Comparison of ENCODE assay signal across 15 cellular contexts in genomic region chr13:35039012-35039411, GRCh38.
DNase-seq lines count a peak whose midpoint lies in the region; ATAC-seq and TF ChIP-seq lines count a peak whose summit lies in the region.
"Had no signal": no experiment of that assay in that cellular context is flagged by ENCODE, and none has a peak within 500 bp of the region (broad histone marks: within the 10 kb centered on the region; RNA-seq: fewer than 3 reads in every experiment).

No MANE protein-coding gene starts in this region.

- H3F3A ChIP-seq in GM23338 (replicated peaks; ENCODE audit: low read depth): no peaks in the 10 kb centered on the region

- H3K27me3 Mint-ChIP-seq in GM23338 (ENCODE audit: insufficient read depth, low read depth, poor library complexity) (no peaks in the 10 kb centered on the region), progenitor cell of endocrine pancreas (no peaks in the 10 kb centered on the region), type B pancreatic cell (no peaks in the 10 kb centered on the region)
- H3K27me3 Mint-ChIP-seq: CD4-positive, alpha-beta T cell had no signal

- peak overlapping the region; percentile 25; the same call in 1 of the 2 replicates for H3K27ac Mint-ChIP-seq in GM23338
- peak overlapping the region; percentile 3 for H3K27ac Mint-ChIP-seq in progenitor cell of endocrine pancreas
- no peak overlapping the region for H3K27ac Mint-ChIP-seq in type B pancreatic cell
- H3K27ac Mint-ChIP-seq: CD4-positive, alpha-beta T cell; CD8-positive, alpha-beta T cell had no signal

- no peak overlapping the region for H3K4me3 Mint-ChIP-seq in GM23338
- H3K4me3 Mint-ChIP-seq in progenitor cell of endocrine pancreas (ENCODE audit: low read depth): no peak overlapping the region
- no peak overlapping the region for H3K4me3 Mint-ChIP-seq in type B pancreatic cell
- H3K4me3 Mint-ChIP-seq: CD4-positive, alpha-beta T cell; CD8-positive, alpha-beta T cell had no signal

- no peak overlapping the region for H2AFZ ChIP-seq in GM23338

- H3K79me2 ChIP-seq in GM23338 (replicated peaks; ENCODE audit: insufficient read depth): peaks cover 45% of the 10 kb centered on the region

- no peak overlapping the region for H3K4me3 ChIP-seq in GM23338
- H3K4me3 ChIP-seq: BLaER1 treated with 17β-estradiol and CSF1 and Interleukin-3, amounts not matched to agents 10 nM and 100 nM had no signal

- no peaks in the 10 kb centered on the region for H3K9me2 ChIP-seq in GM23338 (ENCODE audit: insufficient read depth)

- H3K4me1 Mint-ChIP-seq in GM23338: no peaks in the 10 kb centered on the region
- no peaks in the 10 kb centered on the region for H3K4me1 Mint-ChIP-seq in progenitor cell of endocrine pancreas (ENCODE audit: low read depth)
- no peaks in the 10 kb centered on the region for H3K4me1 Mint-ChIP-seq in type B pancreatic cell (ENCODE audit: unreplicated experiment)

- peaks cover 8% of the 10 kb centered on the region; the same call in 2 of the 3 replicates for H3K36me3 Mint-ChIP-seq in GM23338 (ENCODE audit: low read depth)
- peaks cover under 1% of the 10 kb centered on the region for H3K36me3 Mint-ChIP-seq in progenitor cell of endocrine pancreas (ENCODE audit: insufficient read depth)
- H3K36me3 Mint-ChIP-seq in type B pancreatic cell: no peaks in the 10 kb centered on the region

- H3K36me3 ChIP-seq in GM23338 (ENCODE audit: insufficient read depth): no peaks in the 10 kb centered on the region
- H3K36me3 ChIP-seq: BLaER1 treated with 17β-estradiol and CSF1 and Interleukin-3, amounts not matched to agents 10 nM and 100 nM had no signal

- H3K4me1 ChIP-seq in GM23338 (ENCODE audit: insufficient read depth): no peaks in the 10 kb centered on the region
- H3K4me1 ChIP-seq: BLaER1 treated with 17β-estradiol and CSF1 and Interleukin-3, amounts not matched to agents 10 nM and 100 nM; Caco-2 had no signal

- no peak overlapping the region for H3K4me2 ChIP-seq in GM23338
- H3K4me2 ChIP-seq: BLaER1 treated with 17β-estradiol and CSF1 and Interleukin-3, amounts not matched to agents 10 nM and 100 nM had no signal

- TF ChIP-seq CTCF in GM23338 (conservative IDR thresholded peaks at IDR 0.05; ENCODE audit: low read depth in 2 of 2) (no peak), progenitor cell of endocrine pancreas (IDR thresholded peaks at IDR 0.05; ENCODE audit: unreplicated experiment) (no peak), type B pancreatic cell (conservative IDR thresholded peaks at IDR 0.05) (no peak)

- H3K9me3 Mint-ChIP-seq in GM23338: peaks cover 5% of the 10 kb centered on the region; the same call in 2 of the 3 replicates
- H3K9me3 Mint-ChIP-seq in progenitor cell of endocrine pancreas (ENCODE audit: low read depth): peaks cover 23% of the 10 kb centered on the region
- peaks cover 8% of the 10 kb centered on the region for H3K9me3 Mint-ChIP-seq in type B pancreatic cell

- H3K27me3 ChIP-seq in GM23338 (ENCODE audit: insufficient read depth): no peaks in the 10 kb centered on the region
- H3K27me3 ChIP-seq: BLaER1 treated with 17β-estradiol and CSF1 and Interleukin-3, amounts not matched to agents 10 nM and 100 nM had no signal

- no peaks in the 10 kb centered on the region for H4K20me1 ChIP-seq in GM23338 (replicated peaks; ENCODE audit: insufficient read depth)
- H4K20me1 ChIP-seq: BLaER1 treated with 17β-estradiol and CSF1 and Interleukin-3, amounts not matched to agents 10 nM and 100 nM had no signal

- DNase-seq in GM23338 (ENCODE audit: low spot score): no peak
- no peak for DNase-seq in progenitor cell of endocrine pancreas (ENCODE audit: low spot score, unreplicated experiment)
- no peak for DNase-seq in NCI-H1105 (lab: John Stamatoyannopoulos, UW)
- no peak for DNase-seq in type B pancreatic cell (ENCODE audit: extremely low spot score, unreplicated experiment)
- no peak for DNase-seq in anterior cingulate cortex (lab: John Stamatoyannopoulos, UW)
- DNase-seq: 8988T; ACHN; Caco-2; Calu3; CD4-positive, alpha-beta T cell; CD8-positive, alpha-beta T cell; DMS79 treated with DMSO at 0.1 percent for 48 hours; GF-D8 had no signal

- ATAC-seq in GM23338: no peak
- ATAC-seq: CD8-positive, alpha-beta T cell had no signal

- H3K27ac ChIP-seq in GM23338 (ENCODE audit: low read depth): no peak overlapping the region
- H3K27ac ChIP-seq: BLaER1 treated with 17β-estradiol and CSF1 and Interleukin-3, amounts not matched to agents 10 nM and 100 nM; C4-2B had no signal

TF ChIP-seq in GM23338, 12 proteins besides CTCF, POLR2A, EP300 and RAD21 (continues in another document):
- TF ChIP-seq JUNB (IDR thresholded peaks at IDR 0.05; ENCODE audit: unreplicated experiment) (no peak), POLR2AphosphoS5 (IDR thresholded peaks at IDR 0.05; ENCODE audit: low read depth) (no peak), CREB1 (CRISPR knock-in tag; IDR thresholded peaks at IDR 0.05; ENCODE audit: low read depth) (no peak), EZH2phosphoT487 (IDR thresholded peaks at IDR 0.05; ENCODE audit: unreplicated experiment) (no peak), ZNF331 (CRISPR knock-in tag; IDR thresholded peaks at IDR 0.05; ENCODE audit: low read depth) (no peak), STAT1 (IDR thresholded peaks at IDR 0.05; ENCODE audit: unreplicated experiment) (no peak), ETS1 (IDR thresholded peaks at IDR 0.05) (no peak), ZNF462 (CRISPR knock-in tag; IDR thresholded peaks at IDR 0.05) (no peak), ZNF114 (CRISPR knock-in tag; IDR thresholded peaks at IDR 0.05) (no peak), NANOG (IDR thresholded peaks at IDR 0.05; ENCODE audit: borderline replicate concordance) (no peak)
